ENCODE assay signal across 8 cellular contexts in genomic region chr14:67674139-67674479, GRCh38. TPM values are rescaled to one million over a fixed set of nuclear protein-coding genes. Genes with fewer than 3 reads are reported as not detected.
DNase-seq lines count a peak whose midpoint lies in the region; ATAC-seq and TF ChIP-seq lines count a peak whose summit lies in the region.

No MANE protein-coding gene starts in this region.

- H3K27me3 ChIP-seq in NT2/D1 (ENCODE audit: insufficient read depth, insufficient read length): no peaks in the 10 kb centered on the region
- no peaks in the 10 kb centered on the region for H3K27me3 ChIP-seq in esophagus muscularis mucosa
- no peaks in the 10 kb centered on the region for H3K27me3 ChIP-seq in mucosa of stomach (ENCODE audit: control insufficient read depth, insufficient read depth, low read length)

- H3K36me3 ChIP-seq in NT2/D1 (ENCODE audit: insufficient read depth, insufficient read length, low read length) (peaks cover 22% of the 10 kb centered on the region), esophagus muscularis mucosa (peaks cover 6 to 18% (median 11%) of the 10 kb centered on the region in 4 donors), mucosa of stomach (ENCODE audit: control insufficient read depth, insufficient read depth, low read length) (peaks cover 10% of the 10 kb centered on the region)

- H3K9ac ChIP-seq in NT2/D1 (ENCODE audit: insufficient read length, low read depth): peak overlapping the region; percentile 94
- H3K9ac ChIP-seq in mucosa of stomach (ENCODE audit: low read length): peak overlapping the region; percentile 89

- H3K4me3 Mint-ChIP-seq in stimulated activated naive CD8-positive, alpha-beta T cell treated with anti-CD3 and anti-CD28 coated beads, Interleukin-15, amount 100 ng/mL, for 72 hours: peak overlapping the region; percentile 87 to 98

- TF ChIP-seq CTCF in esophagus muscularis mucosa (IDR thresholded peaks at IDR 0.05): peak in 2 of 3 experiments; percentile 24 to 26

- H3K9me3 Mint-ChIP-seq in stimulated activated naive CD8-positive, alpha-beta T cell treated with anti-CD3 and anti-CD28 coated beads, Interleukin-15, amount 100 ng/mL, for 72 hours: no peaks in the 10 kb centered on the region

- H3K27ac ChIP-seq in esophagus muscularis mucosa (replicated peaks in 1 of 4): peak overlapping the region; percentile 93 to 97 (median 96)

- peaks cover 2% of the 10 kb centered on the region for H3K4me1 ChIP-seq in NT2/D1 (ENCODE audit: insufficient read depth, insufficient read length)
- H3K4me1 ChIP-seq in esophagus muscularis mucosa: peaks cover 30 to 40% (median 37%) of the 10 kb centered on the region in 4 donors
- peaks cover 10% of the 10 kb centered on the region for H3K4me1 ChIP-seq in mucosa of stomach (ENCODE audit: control insufficient read depth, insufficient read depth, low read length)

- DNase-seq in Caki2 (ENCODE audit: low read depth) (peak; percentile 51), HT-29 (ENCODE audit: low spot score) (peak; percentile 59), NT2/D1 (ENCODE audit: low read depth, low spot score) (peak; percentile 38), esophagus muscularis mucosa (ENCODE audit: extremely low spot score) (no peak)
- DNase-seq in activated T-cell treated with anti-CD3 and anti-CD28 coated beads, Interleukin-2, amount 50 U/mL, for 48 hours: peak; percentile 67 to 76
- peak in 1 of 2 donors; percentile 33 for DNase-seq in stimulated activated naive CD8-positive, alpha-beta T cell treated with anti-CD3 and anti-CD28 coated beads, Interleukin-15, amount 100 ng/mL, for 72 hours

- H3K27me3 Mint-ChIP-seq in stimulated activated naive CD8-positive, alpha-beta T cell treated with anti-CD3 and anti-CD28 coated beads, Interleukin-15, amount 100 ng/mL, for 72 hours: no peaks in the 10 kb centered on the region

- H3K9me3 ChIP-seq in NT2/D1 (ENCODE audit: insufficient read depth, low read length) (no peaks in the 10 kb centered on the region), esophagus muscularis mucosa (no peaks in the 10 kb centered on the region), mucosa of stomach (ENCODE audit: control insufficient read depth, low read length) (no peaks in the 10 kb centered on the region)

- intact Hi-C loops in esophagus muscularis mucosa (cut with DNase I): no loop called here

- H3K27ac Mint-ChIP-seq in stimulated activated naive CD8-positive, alpha-beta T cell treated with anti-CD3 and anti-CD28 coated beads, Interleukin-15, amount 100 ng/mL, for 72 hours: peak overlapping the region; percentile 96 to 99

- TF ChIP-seq EP300 in esophagus muscularis mucosa (IDR thresholded peaks at IDR 0.05): no peak

- H3K4me3 ChIP-seq in NT2/D1 (ENCODE audit: insufficient read length, low read depth) (peak overlapping the region; percentile 84), esophagus muscularis mucosa (peak overlapping the region; percentile 73 to 100 (median 94)), mucosa of stomach (ENCODE audit: low read length) (peak overlapping the region; percentile 88)

- H3K4me1 Mint-ChIP-seq in stimulated activated naive CD8-positive, alpha-beta T cell treated with anti-CD3 and anti-CD28 coated beads, Interleukin-15, amount 100 ng/mL, for 72 hours: peaks cover 36% of the 10 kb centered on the region

- ATAC-seq in GM21381 (IDR thresholded peaks at IDR 0.05; ENCODE audit: unreplicated experiment): peak; percentile 42
- peak; percentile 54 for ATAC-seq in stimulated activated naive CD8-positive, alpha-beta T cell treated with anti-CD3 and anti-CD28 coated beads, Interleukin-15, amount 100 ng/mL, for 72 hours

- TF ChIP-seq POLR2A in esophagus muscularis mucosa (IDR thresholded peaks at IDR 0.05; ENCODE audit: low read depth): no peak

- 0% methylated on average over 1 of the region's 25 CpGs for WGBS in esophagus muscularis mucosa

- in situ Hi-C loops in Caki2 (cut with HindIII; ENCODE audit: low pct_unique_long_range_greater_than_20kb, low sequenced_read_pairs): no loop called here

RNA-seq across cellular contexts. Expression of gene VTI1B, which starts 0.3 kb away (rescaled TPM):
- 34.5 and 40.2 TPM in 2 replicates for total RNA-seq in Caki2 (2014; rRNA removed; shearing (Covaris generic); ENCODE audit: low replicate concordance)
- total RNA-seq in HT-29 (2014; rRNA removed; shearing (Covaris generic)): 30.6 and 54.7 TPM in 2 replicates
- 100 to 1,000 TPM in 1 of 4 donors, 10 to 100 TPM in 3; 78.5 to 104 (median 83.3) TPM for total RNA-seq in esophagus muscularis mucosa

RNA-seq across cellular contexts. Expression of gene RDH11, which starts 21.5 kb away (rescaled TPM):
- 33.2 and 37.7 TPM in 2 replicates for total RNA-seq in Caki2 (2014; rRNA removed; shearing (Covaris generic); ENCODE audit: low replicate concordance)
- total RNA-seq in HT-29 (2014; rRNA removed; shearing (Covaris generic)): 55.8 and 69.7 TPM in 2 replicates
- total RNA-seq in esophagus muscularis mucosa: 10 to 100 TPM; 29.9 to 36.9 (median 33.6) TPM

RNA-seq across cellular contexts. Expression of gene RDH12, which starts 27.6 kb away (rescaled TPM):
- total RNA-seq in Caki2 (2014; rRNA removed; shearing (Covaris generic); ENCODE audit: low replicate concordance): not detected in 2 replicates
- 0.08 and 0.66 TPM in 2 replicates for total RNA-seq in HT-29 (2014; rRNA removed; shearing (Covaris generic))
- total RNA-seq in esophagus muscularis mucosa: not detected

RNA-seq across cellular contexts. Expression of gene ARG2, which starts 54.4 kb away (rescaled TPM):
- 5.2 and 19.8 TPM in 2 replicates for total RNA-seq in Caki2 (2014; rRNA removed; shearing (Covaris generic); ENCODE audit: low replicate concordance)
- 4.4 and 4.5 TPM in 2 replicates for total RNA-seq in HT-29 (2014; rRNA removed; shearing (Covaris generic))
- 10 to 100 TPM in 3 of 4 donors, 1 to 10 TPM in 1; 5.8 to 15.1 (median 12.9) TPM for total RNA-seq in esophagus muscularis mucosa
